ENCODE assay signal across 9 cellular contexts in the genomic region with DNA sequence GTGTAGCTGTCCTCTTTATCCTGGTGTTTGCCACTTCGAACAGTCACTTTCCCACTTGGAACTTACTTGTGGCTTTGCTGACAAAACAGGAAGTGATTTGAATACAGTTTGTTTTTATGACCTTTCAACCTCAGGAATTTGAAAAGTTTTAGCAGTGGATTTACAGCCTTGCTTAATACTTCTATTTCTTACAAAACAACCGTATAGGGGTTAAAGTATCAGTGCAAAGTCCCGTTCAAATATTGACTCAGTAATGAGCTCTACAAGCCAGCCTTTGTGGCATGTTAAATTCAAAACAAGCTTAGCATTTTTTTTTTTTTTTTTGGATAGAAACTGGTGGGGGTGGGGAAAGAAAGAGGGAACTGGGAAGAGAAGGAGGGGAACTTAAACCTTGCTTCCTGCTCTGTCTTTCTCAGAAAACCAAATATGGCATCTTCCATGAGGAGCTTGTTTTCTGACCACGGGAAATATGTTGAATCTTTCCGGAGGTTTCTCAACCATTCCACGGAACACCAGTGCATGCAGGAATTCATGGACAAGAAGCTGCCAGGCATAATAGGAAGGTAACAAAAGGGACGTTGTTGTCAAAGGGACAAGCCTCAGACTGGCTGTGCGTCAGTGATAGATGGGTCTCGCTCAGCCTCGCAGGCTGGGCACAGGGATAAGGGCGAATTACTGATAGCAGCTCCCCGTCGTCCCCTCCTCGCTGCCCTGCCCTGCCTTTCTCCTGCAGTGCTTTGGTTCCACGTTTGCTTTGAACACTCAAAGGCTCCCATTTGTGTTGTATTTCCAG. TPM values are rescaled to one million over a fixed set of nuclear protein-coding genes. Genes with fewer than 3 reads are reported as not detected.
DNase-seq lines count a peak whose midpoint lies in the region; ATAC-seq, FAIRE-seq and TF ChIP-seq lines count a peak whose summit lies in the region.
"Had no signal": no experiment of that assay in that cellular context is flagged by ENCODE, and none has a peak within 500 bp of the region (broad histone marks: within the 10 kb centered on the region; RNA-seq: fewer than 3 reads in every experiment).

A gene (plus strand): TSS at position 408 of the 793 bp plus-strand sequence. CDS start 19 bp downstream, at position 427.

- peak; percentile 32 for TF ChIP-seq POLR2A in endothelial cell of umbilical vein (IDR thresholded peaks at IDR 0.05; ENCODE audit: low read depth, low read length)

- peak within 1 kb of the TSS; percentile 81 for H2AFZ ChIP-seq in endothelial cell of umbilical vein (ENCODE audit: low read depth, low read length)

- H3K4me3 Mint-ChIP-seq in activated T-helper 2 cell treated with anti-CD3 and anti-CD28 coated beads, Interferon-gamma antibody, Interleukin-2, Interleukin-4, amounts not matched to agents 10 μg/mL and 5 μg/mL and 100 μg/mL, durations not matched to agents 14 hours and 24 hours and 36 hours (ENCODE audit: low read depth), result no peak within 1 kb of the TSS

- peaks cover 9% of the 10 kb centered on the region; the same call in 1 of the 2 replicates for H3K4me1 ChIP-seq in ES-I3 (ENCODE audit: insufficient read depth, low read length)
- H3K4me1 ChIP-seq in endothelial cell of umbilical vein (ENCODE audit: control insufficient read depth, extremely low read depth, insufficient read depth, low read length), result peaks cover 48% of the 10 kb centered on the region
- peaks cover 5% of the 10 kb centered on the region for H3K4me1 ChIP-seq in mesendoderm (ENCODE audit: control insufficient read depth, low read depth, low read length)

- H3K27ac Mint-ChIP-seq in activated T-helper 2 cell treated with anti-CD3 and anti-CD28 coated beads, Interferon-gamma antibody, Interleukin-2, Interleukin-4, amounts not matched to agents 10 μg/mL and 5 μg/mL and 100 μg/mL, durations not matched to agents 14 hours and 24 hours and 36 hours, result no peak within 1 kb of the TSS
- H3K27ac Mint-ChIP-seq: IgD-negative memory B cell had no signal

- CTCF ChIA-PET in endothelial cell of umbilical vein (lab: Charles Lee), result interaction anchor here (0.7 to 2.6 kb wide), 5 partner anchors 11 to 863 kb away, joined by 3 to 11 read pairs (median 3); no protein-coding TSS in a partner anchor

- intact Hi-C loops in endothelial cell of umbilical vein (cut with micrococcal nuclease), result loop anchor here (1.0 to 5.0 kb wide), 2 partner anchors 96 to 303 kb away; no protein-coding TSS in a partner anchor
- intact Hi-C loops in activated T-helper 2 cell treated with anti-CD3 and anti-CD28 coated beads, Interferon-gamma antibody, Interleukin-2, Interleukin-4, amounts not matched to agents 10 μg/mL and 5 μg/mL and 100 μg/mL, durations not matched to agents 14 hours and 24 hours and 36 hours (cut with micrococcal nuclease), result no loop called here

- H3K79me1 ChIP-seq in mesendoderm (ENCODE audit: low read length), result peaks cover 1% of the 10 kb centered on the region

- H3K4ac ChIP-seq in mesendoderm (ENCODE audit: low read depth, low read length), result peak within 1 kb of the TSS; percentile 48

- H3K27me3 Mint-ChIP-seq in activated T-helper 2 cell treated with anti-CD3 and anti-CD28 coated beads, Interferon-gamma antibody, Interleukin-2, Interleukin-4, amounts not matched to agents 10 μg/mL and 5 μg/mL and 100 μg/mL, durations not matched to agents 14 hours and 24 hours and 36 hours (ENCODE audit: low read depth), result no peaks in the 10 kb centered on the region
- H3K27me3 Mint-ChIP-seq: IgD-negative memory B cell had no signal

- H3K79me2 ChIP-seq in endothelial cell of umbilical vein (ENCODE audit: control insufficient read depth, insufficient read depth, low read length) (peaks cover 1% of the 10 kb centered on the region), mesendoderm (ENCODE audit: control insufficient read depth, insufficient read depth, low read length) (no peaks in the 10 kb centered on the region)

- no peak within 1 kb of the TSS for H3K23ac ChIP-seq in mesendoderm (ENCODE audit: low read length)

- H3K36me3 ChIP-seq in ES-I3 (ENCODE audit: insufficient read depth, low read length), result no peaks in the 10 kb centered on the region
- no peaks in the 10 kb centered on the region for H3K36me3 ChIP-seq in endothelial cell of umbilical vein (ENCODE audit: control insufficient read depth in 2 of 2, extremely low read depth in 1 of 2, insufficient read depth in 2 of 2, low read length in 2 of 2)
- H3K36me3 ChIP-seq in mesendoderm (ENCODE audit: control insufficient read depth, insufficient read depth, low read length), result no peaks in the 10 kb centered on the region

- H3K9ac ChIP-seq in ES-I3 (ENCODE audit: low read depth, low read length) (peak within 1 kb of the TSS; percentile 75), endothelial cell of umbilical vein (replicated peaks; ENCODE audit: extremely low read depth, insufficient read depth, low read length) (peak within 1 kb of the TSS; percentile 65), mesendoderm (ENCODE audit: low read length) (peak within 1 kb of the TSS; percentile 62)

- H3K9me3 ChIP-seq in ES-I3 (ENCODE audit: control insufficient read depth, insufficient read depth, low read length) (no peaks in the 10 kb centered on the region), endothelial cell of umbilical vein (replicated peaks; ENCODE audit: control insufficient read depth, insufficient read depth, low read length) (no peaks in the 10 kb centered on the region)

- no peak for TF ChIP-seq CTCF in endothelial cell of umbilical vein (IDR thresholded peaks at IDR 0.05; ENCODE audit: extremely low read depth in 1 of 2, insufficient read depth in 1 of 2, low read depth in 1 of 2, low read length in 2 of 2)

- dilution Hi-C loops in endothelial cell of umbilical vein (cut with MboI; ENCODE audit: extremely low pct_ligation_motif_present, low sequenced_read_pairs), result no loop called here

- peak within 1 kb of the TSS; percentile 5 for H2BK15ac ChIP-seq in mesendoderm (replicated peaks; ENCODE audit: low read depth)

- H3K9me1 ChIP-seq in endothelial cell of umbilical vein (replicated peaks; ENCODE audit: control insufficient read depth, extremely low read depth, insufficient read depth, low read length), result no peaks in the 10 kb centered on the region

- H3K36me3 Mint-ChIP-seq in activated T-helper 2 cell treated with anti-CD3 and anti-CD28 coated beads, Interferon-gamma antibody, Interleukin-2, Interleukin-4, amounts not matched to agents 10 μg/mL and 5 μg/mL and 100 μg/mL, durations not matched to agents 14 hours and 24 hours and 36 hours (ENCODE audit: low read depth), result no peaks in the 10 kb centered on the region

- H3K27ac ChIP-seq in endothelial cell of umbilical vein (ENCODE audit: insufficient read depth, low read depth, low read length), result peak within 1 kb of the TSS; percentile 64
- H3K27ac ChIP-seq in mesendoderm (ENCODE audit: low read depth, low read length), result peak within 1 kb of the TSS; percentile 92

- ATAC-seq in HG03095 (IDR thresholded peaks at IDR 0.05; ENCODE audit: unreplicated experiment), result no peak

- POLR2A ChIA-PET in endothelial cell of umbilical vein (lab: Charles Lee), result interaction anchor here (0.7 kb wide), 3 partner anchors 13 to 69 kb away, joined by 4 to 7 read pairs (median 5); no protein-coding TSS in a partner anchor

- H3K56ac ChIP-seq in mesendoderm (ENCODE audit: low read length), result peak within 1 kb of the TSS; percentile 86

- WGBS in mesendoderm (ENCODE audit: extremely low coverage, insufficient coverage, low lambda C conversion rate), result no CpG with 5 or more reads among the region's 15 CpGs

- FAIRE-seq in endothelial cell of umbilical vein (lab: Jason Lieb, UNC), result peak; percentile 80

- H3K4me1 Mint-ChIP-seq in activated T-helper 2 cell treated with anti-CD3 and anti-CD28 coated beads, Interferon-gamma antibody, Interleukin-2, Interleukin-4, amounts not matched to agents 10 μg/mL and 5 μg/mL and 100 μg/mL, durations not matched to agents 14 hours and 24 hours and 36 hours (ENCODE audit: low read depth), result no peaks in the 10 kb centered on the region

- H3K9me3 Mint-ChIP-seq in activated T-helper 2 cell treated with anti-CD3 and anti-CD28 coated beads, Interferon-gamma antibody, Interleukin-2, Interleukin-4, amounts not matched to agents 10 μg/mL and 5 μg/mL and 100 μg/mL, durations not matched to agents 14 hours and 24 hours and 36 hours, result peaks cover 4% of the 10 kb centered on the region

- peak within 1 kb of the TSS; percentile 19 for H2BK120ac ChIP-seq in mesendoderm (ENCODE audit: low read depth, low read length)

- H3K4me3 ChIP-seq in endothelial cell of umbilical vein (replicated peaks in 1 of 3; ENCODE audit: insufficient read depth in 1 of 3, low read depth in 1 of 3, low read length in 3 of 3) (peak within 1 kb of the TSS; percentile 13 to 59 (median 55)), mesendoderm (ENCODE audit: low read length) (no peak within 1 kb of the TSS)

- H3K18ac ChIP-seq in mesendoderm (ENCODE audit: low read length), result peak within 1 kb of the TSS; percentile 42

- H4K8ac ChIP-seq in mesendoderm (ENCODE audit: low read depth, low read length), result no peak within 1 kb of the TSS

- H3K4me2 ChIP-seq in endothelial cell of umbilical vein (ENCODE audit: insufficient read depth, low read length), result peak within 1 kb of the TSS; percentile 51
- H3K4me2 ChIP-seq in mesendoderm (ENCODE audit: low read length), result peak within 1 kb of the TSS; percentile 30

- DNase-seq in OCI-M1 (lab: John Stamatoyannopoulos, UW) (peak; percentile 81), endothelial cell of umbilical vein (ENCODE audit: low read depth, low spot score) (peak; percentile 84), mesendoderm (peak; percentile 90), ureter (ENCODE audit: low spot score) (no peak)
- DNase-seq in activated T-helper 2 cell treated with anti-CD3 and anti-CD28 coated beads, Interferon-gamma antibody, Interleukin-2, Interleukin-4, amounts not matched to agents 10 μg/mL and 5 μg/mL and 100 μg/mL, durations not matched to agents 14 hours and 24 hours and 36 hours (ENCODE audit: low spot score), result no peak
- DNase-seq in stimulated activated CD4-positive, alpha-beta T cell treated with anti-CD3 and anti-CD28 coated beads, Interleukin-2, amount 100 ng/mL, for 48 hours, result no peak

- H4K20me1 ChIP-seq in endothelial cell of umbilical vein (replicated peaks; ENCODE audit: control insufficient read depth, extremely low read depth, insufficient read depth, low read length), result no peaks in the 10 kb centered on the region

- H3K27me3 ChIP-seq in endothelial cell of umbilical vein (ENCODE audit: control insufficient read depth in 2 of 2, insufficient read depth in 2 of 2, low read length in 2 of 2) (no peaks in the 10 kb centered on the region), mesendoderm (ENCODE audit: insufficient read depth, low read length, poor library complexity) (no peaks in the 10 kb centered on the region)

- H2BK5ac ChIP-seq in mesendoderm (ENCODE audit: low read length), result peak within 1 kb of the TSS; percentile 94

- no peak within 1 kb of the TSS for H4K5ac ChIP-seq in mesendoderm (ENCODE audit: low read length)

- no peak within 1 kb of the TSS for H2AK5ac ChIP-seq in mesendoderm (ENCODE audit: low read length)

- TSS peak; percentile 68 for BruUV-seq in endothelial cell of umbilical vein (replicated peaks; lab: Mats Ljungman, UMichigan)

RNA-seq across cellular contexts. Expression of the gene that starts here (rescaled TPM):
- total RNA-seq in endothelial cell of umbilical vein (13.4 and 16.9 TPM in 2 replicates), ureter (90.4 TPM)
- 7.7 and 8.6 TPM in 2 replicates for polyA plus RNA-seq in endothelial cell of umbilical vein
- polyA plus RNA-seq in endothelial cell of umbilical vein (2011; cell fraction: cytosol; rRNA removed), result 13.5 and 17.9 TPM in 2 replicates
- polyA plus RNA-seq in endothelial cell of umbilical vein (2011; cell fraction: nucleus; rRNA removed), result 11.9 and 14.3 TPM in 2 replicates
- 12.8 and 16.1 TPM in 2 replicates for polyA plus RNA-seq in endothelial cell of umbilical vein (2012)
- 6.5 and 10.3 TPM in 2 replicates for polyA minus RNA-seq in endothelial cell of umbilical vein
- polyA minus RNA-seq in endothelial cell of umbilical vein (2011; cell fraction: cytosol; rRNA and poly(A)+ RNA removed), result 14.3 TPM
- polyA minus RNA-seq in endothelial cell of umbilical vein (2011; cell fraction: nucleus; rRNA and poly(A)+ RNA removed), result 10.6 and 11.9 TPM in 2 replicates
- polyA plus RNA-seq in mesendoderm (2013, experiment 1 of 2), result 7.8 TPM
- polyA plus RNA-seq in mesendoderm (2013, experiment 2 of 2), result 8.8 TPM
- total RNA-seq in activated T-helper 2 cell treated with anti-CD3 and anti-CD28 coated beads, Interferon-gamma antibody, Interleukin-2, Interleukin-4, amounts not matched to agents 10 μg/mL and 5 μg/mL and 100 μg/mL, durations not matched to agents 14 hours and 24 hours and 36 hours, result not detected in 2 replicates
- polyA plus RNA-seq: IgD-negative memory B cell had no signal

Comparison
In these comparisons a context has a peak if more than half of its experiments do, and no peak if none do; other contexts are left out.
1. RNA of the gene that starts here (total RNA-seq): 90.4 TPM in ureter (single experiment) and 13.4 to 16.9 TPM in endothelial cell of umbilical vein; not detected in activated T-helper 2 cell treated with anti-CD3 and anti-CD28 coated beads, Interferon-gamma antibody, Interleukin-2, Interleukin-4, amounts not matched to agents 10 μg/mL and 5 μg/mL and 100 μg/mL, durations not matched to agents 14 hours and 24 hours and 36 hours; every median in the first group is over 10 times any median in the second.
2. DNase-seq: peak in OCI-M1 (single experiment), endothelial cell of umbilical vein (single experiment) and mesendoderm (single experiment); none in ureter (single experiment), activated T-helper 2 cell treated with anti-CD3 and anti-CD28 coated beads, Interferon-gamma antibody, Interleukin-2, Interleukin-4, amounts not matched to agents 10 μg/mL and 5 μg/mL and 100 μg/mL, durations not matched to agents 14 hours and 24 hours and 36 hours (single experiment) and stimulated activated CD4-positive, alpha-beta T cell treated with anti-CD3 and anti-CD28 coated beads, Interleukin-2, amount 100 ng/mL, for 48 hours (0 of 2).
3. Peak in every context shown above with its lines, with median percentiles within 50 percentile points of each other: H3K9ac ChIP-seq.